9 cellular contexts compared by ENCODE assay signal in genomic region chr2:217162533-217162932, GRCh38.
DNase-seq lines count a peak whose midpoint lies in the region; ATAC-seq and TF ChIP-seq lines count a peak whose summit lies in the region.
"Had no signal": no experiment of that assay in that cellular context is flagged by ENCODE, and none has a peak within 500 bp of the region (broad histone marks: within the 10 kb centered on the region; RNA-seq: fewer than 3 reads in every experiment).

No MANE protein-coding gene starts in this region.

- peak overlapping the region in 1 of 8 donors; percentile 9 for H3K4me3 Mint-ChIP-seq in CD4-positive, alpha-beta memory T cell

- H3K36me3 ChIP-seq in CD4-positive, alpha-beta memory T cell (ENCODE audit: insufficient read depth, low read length) = no peaks in the 10 kb centered on the region
- no peaks in the 10 kb centered on the region for H3K36me3 ChIP-seq in tibial nerve
- H3K36me3 ChIP-seq in upper lobe of left lung = no peaks in the 10 kb centered on the region
- H3K36me3 ChIP-seq: HAP-1 had no signal

- no peaks in the 10 kb centered on the region for H3K9me3 ChIP-seq in CD4-positive, alpha-beta memory T cell (ENCODE audit: control insufficient read depth in 1 of 2, low read length in 2 of 2)
- H3K9me3 ChIP-seq in tibial nerve (no peaks in the 10 kb centered on the region), upper lobe of left lung (no peaks in the 10 kb centered on the region)
- H3K9me3 ChIP-seq: HAP-1 had no signal

- ATAC-seq in upper lobe of left lung (ENCODE audit: low FRiP score in 2 of 2) = no peak

- intact Hi-C loops in CD4-positive, alpha-beta memory T cell (cut with micrococcal nuclease) = no loop called here

- peak in 3 of 5 donors; percentile 4 to 20 (median 10) for DNase-seq in CD4-positive, alpha-beta memory T cell
- peak; percentile 59 for DNase-seq in Jurkat, Clone E6-1 (ENCODE audit: low read depth, low spot score)
- DNase-seq in activated CD4-positive, alpha-beta T cell treated with anti-CD3 and anti-CD28 coated beads, Interleukin-2, amount 50 U/mL, for 48 hours = peak; percentile 9 to 35
- DNase-seq in hypothalamus (lab: John Stamatoyannopoulos, UW) = peak in 35 of 51 donors; percentile 2 to 79 (median 34)
- DNase-seq in tibial nerve (ENCODE audit: low spot score in 2 of 2) = no peak
- DNase-seq in KG1 (lab: John Stamatoyannopoulos, UW) = no peak
- no peak for DNase-seq in upper lobe of left lung
- DNase-seq in NCI-H1105 (lab: John Stamatoyannopoulos, UW) = no peak

- H3K27me3 Mint-ChIP-seq in CD4-positive, alpha-beta memory T cell = no peaks in the 10 kb centered on the region

- peaks cover 10 to 22% (median 15%) of the 10 kb centered on the region in 4 donors for H3K4me1 Mint-ChIP-seq in CD4-positive, alpha-beta memory T cell

- H3K4me3 ChIP-seq in CD4-positive, alpha-beta memory T cell (ENCODE audit: low read length in 2 of 2) = no peak overlapping the region
- H3K4me3 ChIP-seq in Jurkat, Clone E6-1 (ENCODE audit: low read length) = no peak overlapping the region
- H3K4me3 ChIP-seq in tibial nerve (no peak overlapping the region), upper lobe of left lung (no peak overlapping the region)
- H3K4me3 ChIP-seq: HAP-1 had no signal

- TF ChIP-seq EP300 in tibial nerve (IDR thresholded peaks at IDR 0.05) = peak in 1 of 2 donors; percentile 41
- no peak for TF ChIP-seq EP300 in upper lobe of left lung (IDR thresholded peaks at IDR 0.05)

- H3K36me3 Mint-ChIP-seq in CD4-positive, alpha-beta memory T cell = no peaks in the 10 kb centered on the region

- no peak overlapping the region for H3K27ac ChIP-seq in CD4-positive, alpha-beta memory T cell (ENCODE audit: low read depth, low read length)
- H3K27ac ChIP-seq in tibial nerve = peak overlapping the region in 3 of 4 donors; percentile 10 to 50 (median 38)
- H3K27ac ChIP-seq in upper lobe of left lung = no peak overlapping the region

- POLR2A ChIA-PET in CD4-positive, alpha-beta memory T cell (lab: Charles Lee; ENCODE audit: partially characterized antibody) = no interaction called here

- WGBS in tibial nerve, 2 donors = 44 to 50% methylated on average over 9 of the region's 9 CpGs
- 67 to 69% methylated on average over 9 of the region's 9 CpGs for WGBS in upper lobe of left lung, 2 donors

- TF ChIP-seq POLR2A in tibial nerve (IDR thresholded peaks at IDR 0.05) = no peak
- no peak for TF ChIP-seq POLR2A in upper lobe of left lung (IDR thresholded peaks at IDR 0.05)

- no peaks in the 10 kb centered on the region for H3K4me1 ChIP-seq in CD4-positive, alpha-beta memory T cell (ENCODE audit: insufficient read depth, low read length)
- H3K4me1 ChIP-seq in tibial nerve = peaks cover 0 to 25% (median 0%) of the 10 kb centered on the region in 4 donors
- H3K4me1 ChIP-seq in upper lobe of left lung = peaks cover 0 to 8% (median 0%) of the 10 kb centered on the region in 4 donors

- TF ChIP-seq CTCF in tibial nerve (IDR thresholded peaks at IDR 0.05) (no peak), upper lobe of left lung (IDR thresholded peaks at IDR 0.05) (no peak)

- no peak overlapping the region for H3K27ac Mint-ChIP-seq in CD4-positive, alpha-beta memory T cell

- H3K9me3 Mint-ChIP-seq in CD4-positive, alpha-beta memory T cell = peaks cover 0 to 3% (median 0%) of the 10 kb centered on the region in 8 donors

- CTCF ChIA-PET in CD4-positive, alpha-beta memory T cell (lab: Charles Lee; ENCODE audit: partially characterized antibody) = no interaction called here

- no peaks in the 10 kb centered on the region for H3K27me3 ChIP-seq in CD4-positive, alpha-beta memory T cell (ENCODE audit: insufficient read depth, low read length)
- H3K27me3 ChIP-seq in tibial nerve = no peaks in the 10 kb centered on the region
- no peaks in the 10 kb centered on the region for H3K27me3 ChIP-seq in upper lobe of left lung

Comparison
In these comparisons a context has a peak if more than half of its experiments do, and no peak if none do; other contexts are left out.
1. DNase-seq: peak in CD4-positive, alpha-beta memory T cell (3 of 5), Jurkat, Clone E6-1 (single experiment), activated CD4-positive, alpha-beta T cell treated with anti-CD3 and anti-CD28 coated beads, Interleukin-2, amount 50 U/mL, for 48 hours (2 of 2) and hypothalamus (35 of 51); none in tibial nerve (0 of 2), KG1 (single experiment), upper lobe of left lung (0 of 2) and NCI-H1105 (single experiment).
2. H3K27ac ChIP-seq: peak in tibial nerve (3 of 4); none in CD4-positive, alpha-beta memory T cell (single experiment) and upper lobe of left lung (0 of 4).